ENCODE assay signal across 30 cellular contexts in the genomic region with DNA sequence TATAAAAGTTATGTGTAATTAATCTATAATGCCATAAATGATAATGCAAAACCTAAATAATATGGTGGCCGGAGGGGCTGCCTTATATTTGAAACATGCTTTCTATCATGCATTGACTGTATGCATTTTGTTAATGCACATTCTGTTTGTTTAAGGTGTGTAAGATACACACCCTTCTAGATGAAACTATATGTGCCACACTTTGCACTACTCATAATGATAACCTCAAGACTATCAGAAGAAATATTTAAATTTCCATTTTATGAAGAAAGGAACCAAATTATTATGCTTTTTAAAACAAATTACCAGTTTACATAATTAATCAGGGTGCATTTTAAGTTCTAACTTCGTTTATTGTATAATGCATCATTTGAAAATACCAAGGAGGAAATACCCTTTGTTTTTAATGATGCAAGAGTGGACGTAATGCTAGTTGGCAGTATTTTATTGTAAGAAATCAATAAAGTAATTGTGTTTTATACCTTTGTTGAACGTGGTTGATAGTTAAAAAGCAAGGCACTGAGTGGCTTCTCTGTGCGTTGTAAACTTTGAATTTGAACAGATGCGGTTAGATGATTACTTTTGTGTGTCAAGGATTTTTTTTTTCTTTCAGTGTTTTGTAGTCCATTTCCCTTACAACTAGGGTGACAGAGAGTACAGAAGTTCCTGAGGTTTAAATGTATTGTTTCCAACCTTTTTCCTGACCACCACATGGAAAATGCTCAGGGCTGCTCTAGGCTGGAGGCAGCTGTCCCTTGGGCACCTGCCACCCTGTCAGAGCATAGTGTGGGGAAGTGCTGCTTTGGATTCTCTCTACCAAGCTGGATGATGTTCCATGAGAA. TPM values are rescaled to one million over a fixed set of nuclear protein-coding genes. Genes with fewer than 3 reads are reported as not detected.
DNase-seq lines count a peak whose midpoint lies in the region; TF ChIP-seq lines count a peak whose summit lies in the region.
"Had no signal": no experiment of that assay in that cellular context is flagged by ENCODE, and none has a peak within 500 bp of the region (broad histone marks: within the 10 kb centered on the region; RNA-seq: fewer than 3 reads in every experiment).

No MANE protein-coding gene starts in this region.

- H3K4me3 Mint-ChIP-seq in activated naive CD8-positive, alpha-beta T cell: no peak overlapping the region
- no peak overlapping the region for H3K4me3 Mint-ChIP-seq in activated naive CD8-positive, alpha-beta T cell treated with anti-CD3 and anti-CD28 coated beads for 36 hours
- H3K4me3 Mint-ChIP-seq: activated CD4-positive, alpha-beta memory T cell treated with anti-CD3 and anti-CD28 coated beads for 36 hours; activated naive CD8-positive, alpha-beta T cell treated with anti-CD3 and anti-CD28 coated beads, Interleukin-2, amount 10 ng/mL, durations not matched to agents 7 days and 5 days; activated T-cell treated with anti-CD3 and anti-CD28 coated beads, Interleukin-2, amount 50 U/mL, for 72 hours; CD4-positive, alpha-beta memory T cell; mesothelial cell of epicardium; natural killer cell; stimulated activated naive CD8-positive, alpha-beta T cell treated with anti-CD3 and anti-CD28 coated beads, Interleukin-15, Interleukin-2, amounts not matched to agents 100 ng/mL and 50 ng/mL, for 24 hours; T-helper 17 cell had no signal

- no peak overlapping the region for H3K9ac ChIP-seq in mammary epithelial cell (ENCODE audit: insufficient read depth, low read length)

- H3K9me3 Mint-ChIP-seq in activated naive CD8-positive, alpha-beta T cell (ENCODE audit: low read depth): no peaks in the 10 kb centered on the region
- no peaks in the 10 kb centered on the region for H3K9me3 Mint-ChIP-seq in activated naive CD8-positive, alpha-beta T cell treated with anti-CD3 and anti-CD28 coated beads for 36 hours
- H3K9me3 Mint-ChIP-seq: activated CD4-positive, alpha-beta memory T cell treated with anti-CD3 and anti-CD28 coated beads for 36 hours; activated naive CD8-positive, alpha-beta T cell treated with anti-CD3 and anti-CD28 coated beads, Interleukin-2, amount 10 ng/mL, durations not matched to agents 7 days and 5 days; activated T-cell treated with anti-CD3 and anti-CD28 coated beads, Interleukin-2, amount 50 U/mL, for 72 hours; CD4-positive, alpha-beta memory T cell; mesothelial cell of epicardium; natural killer cell; stimulated activated naive CD8-positive, alpha-beta T cell treated with anti-CD3 and anti-CD28 coated beads, Interleukin-15, Interleukin-2, amounts not matched to agents 100 ng/mL and 50 ng/mL, for 24 hours had no signal

- H3K9me3 ChIP-seq in mammary epithelial cell (replicated peaks; ENCODE audit: insufficient read depth, low read length): no peaks in the 10 kb centered on the region
- H3K9me3 ChIP-seq in uterus: no peaks in the 10 kb centered on the region
- H3K9me3 ChIP-seq in tibial artery: no peaks in the 10 kb centered on the region
- H3K9me3 ChIP-seq: A549, esophagus muscularis mucosa had no signal

- H3K27me3 ChIP-seq in mammary epithelial cell (ENCODE audit: insufficient read depth, low read length) (no peaks in the 10 kb centered on the region), uterus (no peaks in the 10 kb centered on the region), tibial artery (no peaks in the 10 kb centered on the region)
- H3K27me3 ChIP-seq: esophagus muscularis mucosa had no signal

- H3K27ac ChIP-seq in mammary epithelial cell (ENCODE audit: insufficient read depth, low read depth, low read length): no peak overlapping the region
- H3K27ac ChIP-seq in uterus: peak overlapping the region; percentile 69 to 83
- H3K27ac ChIP-seq in tibial artery: no peak overlapping the region
- H3K27ac ChIP-seq: A549 had no signal

- H3K4me1 Mint-ChIP-seq in activated naive CD8-positive, alpha-beta T cell (ENCODE audit: low read depth): peaks cover 1% of the 10 kb centered on the region
- H3K4me1 Mint-ChIP-seq in activated naive CD8-positive, alpha-beta T cell treated with anti-CD3 and anti-CD28 coated beads for 36 hours: no peaks in the 10 kb centered on the region
- H3K4me1 Mint-ChIP-seq: mesothelial cell of epicardium had no signal

- in situ Hi-C loops in mammary epithelial cell (cut with MboI; ENCODE audit: low sequenced_read_pairs in 2 of 2): loop anchor here in 1 of 2 donors (10.0 kb wide), 1 partner anchor 540 kb away; no protein-coding TSS in a partner anchor

- H3K4me3 ChIP-seq in mammary epithelial cell (replicated peaks in 1 of 3; ENCODE audit: insufficient read depth in 1 of 3, low read depth in 2 of 3, low read length in 3 of 3) (no peak overlapping the region), uterus (no peak overlapping the region), tibial artery (no peak overlapping the region)
- H3K4me3 ChIP-seq: A549, coronary artery, esophagus muscularis mucosa had no signal

- no peak for DNase-seq in activated naive CD8-positive, alpha-beta T cell treated with anti-CD3 and anti-CD28 coated beads for 36 hours
- no peak for DNase-seq in mammary epithelial cell
- DNase-seq in myocyte (ENCODE audit: low read depth): peak; percentile 51
- no peak for DNase-seq in uterus
- DNase-seq in tibial artery: no peak
- DNase-seq in globus pallidus (ENCODE audit: low spot score): no peak
- no peak for DNase-seq in NCI-H2029 treated with DMSO at 0.1 percent for 48 hours (lab: John Stamatoyannopoulos, UW)
- DNase-seq: activated CD4-positive, alpha-beta memory T cell treated with anti-CD3 and anti-CD28 coated beads for 36 hours; activated naive CD8-positive, alpha-beta T cell treated with anti-CD3 and anti-CD28 coated beads, Interleukin-2, amount 10 ng/mL, durations not matched to agents 7 days and 5 days; activated T-cell treated with anti-CD3 and anti-CD28 coated beads, Interleukin-2, amount 50 U/mL, for 72 hours; aorta; CD4-positive, alpha-beta memory T cell; DMS 273 treated with DMSO at 0.1 percent for 48 hours; foreskin fibroblast; KG1; kidney; MM.1S; natural killer cell; NCI-H1417; NCI-H2081 treated with DMSO at 0.1 percent for 48 hours; NCI-H226; NCI-H748 treated with DMSO at 0.1 percent for 48 hours; SHP77; T-helper 17 cell had no signal

- H3K27ac Mint-ChIP-seq in activated naive CD8-positive, alpha-beta T cell: peak overlapping the region; percentile 54
- no peak overlapping the region for H3K27ac Mint-ChIP-seq in activated naive CD8-positive, alpha-beta T cell treated with anti-CD3 and anti-CD28 coated beads for 36 hours
- H3K27ac Mint-ChIP-seq: activated CD4-positive, alpha-beta memory T cell treated with anti-CD3 and anti-CD28 coated beads for 36 hours; activated naive CD8-positive, alpha-beta T cell treated with anti-CD3 and anti-CD28 coated beads, Interleukin-2, amount 10 ng/mL, durations not matched to agents 7 days and 5 days; activated T-cell treated with anti-CD3 and anti-CD28 coated beads, Interleukin-2, amount 50 U/mL, for 72 hours; mesothelial cell of epicardium; natural killer cell; stimulated activated naive CD8-positive, alpha-beta T cell treated with anti-CD3 and anti-CD28 coated beads, Interleukin-15, Interleukin-2, amounts not matched to agents 100 ng/mL and 50 ng/mL, for 24 hours; T-helper 17 cell had no signal

- intact Hi-C loops in mammary epithelial cell (cut with micrococcal nuclease): loop anchor here (5.0 kb wide), 3 partner anchors 662 to 902 kb away; no protein-coding TSS in a partner anchor
- intact Hi-C loops in uterus (cut with DNase I; ENCODE audit: low total_unique reads): loop anchor here (5.0 kb wide), 1 partner anchor 717 kb away; no protein-coding TSS in a partner anchor
- intact Hi-C loops in tibial artery (cut with DNase I; ENCODE audit: low total_unique reads): loop anchor here (5.0 kb wide), 3 partner anchors 337 to 717 kb away; partner anchors contain the start of gene EGR2

- TF ChIP-seq POLR2A in uterus (IDR thresholded peaks at IDR 0.05): no peak

- CTCF ChIA-PET in mammary epithelial cell (lab: Charles Lee; ENCODE audit: low non-redundant PET): interaction anchor here (0.6 kb wide), 1 partner anchor 712 kb away, joined by 3 read pairs; no protein-coding TSS in a partner anchor

- WGBS in mammary epithelial cell (ENCODE audit: low coverage, missing lambda C conversion rate): 83% methylated on average over 6 of the region's 6 CpGs

- TSS peak; percentile 44 for BruUV-seq in mammary epithelial cell (replicated peaks; lab: Mats Ljungman, UMichigan)

- peaks cover 14% of the 10 kb centered on the region for H3K36me3 ChIP-seq in mammary epithelial cell (ENCODE audit: insufficient read depth, low read length)
- H3K36me3 ChIP-seq in uterus: no peaks in the 10 kb centered on the region
- peaks cover 9 to 39% (median 23%) of the 10 kb centered on the region in 3 donors for H3K36me3 ChIP-seq in tibial artery

- no peaks in the 10 kb centered on the region for H3K4me1 ChIP-seq in mammary epithelial cell (ENCODE audit: insufficient read depth, low read length)
- H3K4me1 ChIP-seq in uterus: peaks cover 0 to 13% of the 10 kb centered on the region in 2 donors
- H3K4me1 ChIP-seq in tibial artery: no peaks in the 10 kb centered on the region
- H3K4me1 ChIP-seq: A549 had no signal

- H4K20me1 ChIP-seq in mammary epithelial cell (ENCODE audit: insufficient read depth, low read length): no peaks in the 10 kb centered on the region

- peaks cover 30% of the 10 kb centered on the region for H3K79me2 ChIP-seq in mammary epithelial cell (ENCODE audit: insufficient read depth, low read length)

- dilution Hi-C loops in mammary epithelial cell (cut with HindIII; ENCODE audit: low sequenced_read_pairs): loop anchor here (5.0 kb wide), 1 partner anchor 62 kb away; no protein-coding TSS in a partner anchor

- H3K27me3 Mint-ChIP-seq in activated naive CD8-positive, alpha-beta T cell: no peaks in the 10 kb centered on the region
- H3K27me3 Mint-ChIP-seq in activated naive CD8-positive, alpha-beta T cell treated with anti-CD3 and anti-CD28 coated beads for 36 hours: no peaks in the 10 kb centered on the region
- H3K27me3 Mint-ChIP-seq: activated CD4-positive, alpha-beta memory T cell treated with anti-CD3 and anti-CD28 coated beads for 36 hours; activated naive CD8-positive, alpha-beta T cell treated with anti-CD3 and anti-CD28 coated beads, Interleukin-2, amount 10 ng/mL, durations not matched to agents 7 days and 5 days; CD4-positive, alpha-beta memory T cell; stimulated activated naive CD8-positive, alpha-beta T cell treated with anti-CD3 and anti-CD28 coated beads, Interleukin-15, Interleukin-2, amounts not matched to agents 100 ng/mL and 50 ng/mL, for 24 hours; T-helper 17 cell had no signal

- no peak overlapping the region for H3K4me2 ChIP-seq in mammary epithelial cell (ENCODE audit: insufficient read depth, low read depth, low read length)
- H3K4me2 ChIP-seq: A549 had no signal

- H3K36me3 Mint-ChIP-seq in activated naive CD8-positive, alpha-beta T cell: no peaks in the 10 kb centered on the region
- peaks cover 13% of the 10 kb centered on the region for H3K36me3 Mint-ChIP-seq in activated naive CD8-positive, alpha-beta T cell treated with anti-CD3 and anti-CD28 coated beads for 36 hours

- TF ChIP-seq CTCF in mammary epithelial cell (conservative IDR thresholded peaks at IDR 0.05 in 1 of 2, IDR thresholded peaks at IDR 0.05 in 1 of 2; ENCODE audit: extremely low read depth in 1 of 2, insufficient read depth in 1 of 2, low read depth in 1 of 2, low read length in 2 of 2) (no peak), uterus (IDR thresholded peaks at IDR 0.05) (no peak), tibial artery (IDR thresholded peaks at IDR 0.05) (no peak)

- no peak overlapping the region for H2AFZ ChIP-seq in mammary epithelial cell (ENCODE audit: low read depth, low read length)

RNA-seq across cellular contexts. Expression of gene NRBF2, which starts 21.6 kb away (rescaled TPM):
- total RNA-seq in activated naive CD8-positive, alpha-beta T cell treated with anti-CD3 and anti-CD28 coated beads for 36 hours: 10 to 100 TPM; 27.6 to 27.8 TPM
- total RNA-seq in mammary epithelial cell (10 to 100 TPM; 32.5 to 45.8 TPM), myocyte (11.0 and 17.0 TPM in 2 replicates), uterus (10 to 100 TPM in 3 of 4 donors, 1 to 10 TPM in 1; 4.1 to 20.7 (median 17.0) TPM)
- polyA plus RNA-seq in mammary epithelial cell: 17.6 TPM
- polyA minus RNA-seq in mammary epithelial cell: 14.7 TPM
- 32.0 TPM for polyA plus RNA-seq in myocyte (2012)

Comparison
In these comparisons a context has a peak if more than half of its experiments do, and no peak if none do; other contexts are left out.
1. H3K27ac ChIP-seq: peak in uterus (2 of 2); none in mammary epithelial cell (single experiment) and tibial artery (0 of 2).